In the genomic region with DNA sequence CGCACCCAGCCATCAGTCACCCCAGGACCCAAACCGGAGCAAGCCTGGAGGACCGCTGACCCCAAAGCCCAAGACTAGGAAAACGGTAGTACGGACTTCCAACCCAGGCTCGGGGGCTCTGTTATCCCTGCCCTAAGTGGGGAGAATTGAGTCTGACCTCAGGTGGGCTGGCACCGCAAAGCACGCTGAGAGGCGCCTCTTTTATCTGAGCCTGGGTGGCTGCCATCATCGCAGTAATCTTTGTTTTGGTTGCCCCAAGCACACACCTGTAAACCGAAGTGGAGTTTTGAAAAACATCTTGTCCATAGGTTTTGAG, we compare ENCODE assay signal across 2 cellular contexts.
TF ChIP-seq lines count a peak whose summit lies in the region.

No MANE protein-coding gene starts in this region.

TF ChIP-seq in SK-N-SH, 30 proteins besides CTCF, POLR2A, EP300 and RAD21 (continued from another document):
- TF ChIP-seq, protein P1, sequence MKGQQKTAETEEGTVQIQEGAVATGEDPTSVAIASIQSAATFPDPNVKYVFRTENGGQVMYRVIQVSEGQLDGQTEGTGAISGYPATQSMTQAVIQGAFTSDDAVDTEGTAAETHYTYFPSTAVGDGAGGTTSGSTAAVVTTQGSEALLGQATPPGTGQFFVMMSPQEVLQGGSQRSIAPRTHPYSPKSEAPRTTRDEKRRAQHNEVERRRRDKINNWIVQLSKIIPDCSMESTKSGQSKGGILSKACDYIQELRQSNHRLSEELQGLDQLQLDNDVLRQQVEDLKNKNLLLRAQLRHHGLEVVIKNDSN (IDR thresholded peaks at IDR 0.05; ENCODE audit: borderline replicate concordance, low read depth): no peak
- no peak for TF ChIP-seq YY1 (IDR thresholded peaks at IDR 0.05; ENCODE audit: low read depth)
- TF ChIP-seq MXI1 (IDR thresholded peaks at IDR 0.05; ENCODE audit: low read depth, low read length): no peak
- no peak for TF ChIP-seq FOSL2 (IDR thresholded peaks at IDR 0.05; ENCODE audit: borderline replicate concordance, low read depth)
- no peak for TF ChIP-seq SMC3 (IDR thresholded peaks at IDR 0.05; ENCODE audit: low read depth, low read length)
- no peak for TF ChIP-seq RCOR1 (IDR thresholded peaks at IDR 0.05; ENCODE audit: low read length)
- no peak for TF ChIP-seq POLR2AphosphoS5 (IDR thresholded peaks at IDR 0.05; ENCODE audit: low read depth, low read length)
- TF ChIP-seq, protein P2, sequence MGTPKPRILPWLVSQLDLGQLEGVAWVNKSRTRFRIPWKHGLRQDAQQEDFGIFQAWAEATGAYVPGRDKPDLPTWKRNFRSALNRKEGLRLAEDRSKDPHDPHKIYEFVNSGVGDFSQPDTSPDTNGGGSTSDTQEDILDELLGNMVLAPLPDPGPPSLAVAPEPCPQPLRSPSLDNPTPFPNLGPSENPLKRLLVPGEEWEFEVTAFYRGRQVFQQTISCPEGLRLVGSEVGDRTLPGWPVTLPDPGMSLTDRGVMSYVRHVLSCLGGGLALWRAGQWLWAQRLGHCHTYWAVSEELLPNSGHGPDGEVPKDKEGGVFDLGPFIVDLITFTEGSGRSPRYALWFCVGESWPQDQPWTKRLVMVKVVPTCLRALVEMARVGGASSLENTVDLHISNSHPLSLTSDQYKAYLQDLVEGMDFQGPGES (IDR thresholded peaks at IDR 0.05; ENCODE audit: low read depth, low read length): no peak
- TF ChIP-seq, protein P3, sequence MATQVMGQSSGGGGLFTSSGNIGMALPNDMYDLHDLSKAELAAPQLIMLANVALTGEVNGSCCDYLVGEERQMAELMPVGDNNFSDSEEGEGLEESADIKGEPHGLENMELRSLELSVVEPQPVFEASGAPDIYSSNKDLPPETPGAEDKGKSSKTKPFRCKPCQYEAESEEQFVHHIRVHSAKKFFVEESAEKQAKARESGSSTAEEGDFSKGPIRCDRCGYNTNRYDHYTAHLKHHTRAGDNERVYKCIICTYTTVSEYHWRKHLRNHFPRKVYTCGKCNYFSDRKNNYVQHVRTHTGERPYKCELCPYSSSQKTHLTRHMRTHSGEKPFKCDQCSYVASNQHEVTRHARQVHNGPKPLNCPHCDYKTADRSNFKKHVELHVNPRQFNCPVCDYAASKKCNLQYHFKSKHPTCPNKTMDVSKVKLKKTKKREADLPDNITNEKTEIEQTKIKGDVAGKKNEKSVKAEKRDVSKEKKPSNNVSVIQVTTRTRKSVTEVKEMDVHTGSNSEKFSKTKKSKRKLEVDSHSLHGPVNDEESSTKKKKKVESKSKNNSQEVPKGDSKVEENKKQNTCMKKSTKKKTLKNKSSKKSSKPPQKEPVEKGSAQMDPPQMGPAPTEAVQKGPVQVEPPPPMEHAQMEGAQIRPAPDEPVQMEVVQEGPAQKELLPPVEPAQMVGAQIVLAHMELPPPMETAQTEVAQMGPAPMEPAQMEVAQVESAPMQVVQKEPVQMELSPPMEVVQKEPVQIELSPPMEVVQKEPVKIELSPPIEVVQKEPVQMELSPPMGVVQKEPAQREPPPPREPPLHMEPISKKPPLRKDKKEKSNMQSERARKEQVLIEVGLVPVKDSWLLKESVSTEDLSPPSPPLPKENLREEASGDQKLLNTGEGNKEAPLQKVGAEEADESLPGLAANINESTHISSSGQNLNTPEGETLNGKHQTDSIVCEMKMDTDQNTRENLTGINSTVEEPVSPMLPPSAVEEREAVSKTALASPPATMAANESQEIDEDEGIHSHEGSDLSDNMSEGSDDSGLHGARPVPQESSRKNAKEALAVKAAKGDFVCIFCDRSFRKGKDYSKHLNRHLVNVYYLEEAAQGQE (IDR thresholded peaks at IDR 0.05; ENCODE audit: low read depth, low read length): no peak
- no peak for TF ChIP-seq CHD2 (IDR thresholded peaks at IDR 0.05; ENCODE audit: low read length, partially characterized antibody)
- no peak for TF ChIP-seq TCF12 (IDR thresholded peaks at IDR 0.05)
- TF ChIP-seq RFX5 (IDR thresholded peaks at IDR 0.05; ENCODE audit: low read length): no peak
- no peak for TF ChIP-seq FOXJ3 (CRISPR knock-in tag; IDR thresholded peaks at IDR 0.05)
- TF ChIP-seq, protein P4, sequence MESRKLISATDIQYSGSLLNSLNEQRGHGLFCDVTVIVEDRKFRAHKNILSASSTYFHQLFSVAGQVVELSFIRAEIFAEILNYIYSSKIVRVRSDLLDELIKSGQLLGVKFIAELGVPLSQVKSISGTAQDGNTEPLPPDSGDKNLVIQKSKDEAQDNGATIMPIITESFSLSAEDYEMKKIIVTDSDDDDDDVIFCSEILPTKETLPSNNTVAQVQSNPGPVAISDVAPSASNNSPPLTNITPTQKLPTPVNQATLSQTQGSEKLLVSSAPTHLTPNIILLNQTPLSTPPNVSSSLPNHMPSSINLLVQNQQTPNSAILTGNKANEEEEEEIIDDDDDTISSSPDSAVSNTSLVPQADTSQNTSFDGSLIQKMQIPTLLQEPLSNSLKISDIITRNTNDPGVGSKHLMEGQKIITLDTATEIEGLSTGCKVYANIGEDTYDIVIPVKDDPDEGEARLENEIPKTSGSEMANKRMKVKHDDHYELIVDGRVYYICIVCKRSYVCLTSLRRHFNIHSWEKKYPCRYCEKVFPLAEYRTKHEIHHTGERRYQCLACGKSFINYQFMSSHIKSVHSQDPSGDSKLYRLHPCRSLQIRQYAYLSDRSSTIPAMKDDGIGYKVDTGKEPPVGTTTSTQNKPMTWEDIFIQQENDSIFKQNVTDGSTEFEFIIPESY (IDR thresholded peaks at IDR 0.05; ENCODE audit: borderline replicate concordance, low read depth): no peak
- TF ChIP-seq NFIC (IDR thresholded peaks at IDR 0.05; ENCODE audit: borderline replicate concordance): no peak

TF ChIP-seq in SK-N-SH treated with all-trans-retinoic acid at 6 μM for 48 hours, 23 proteins besides CTCF, POLR2A, EP300 and RAD21 (continued from another document):
- no peak for TF ChIP-seq TCF4 (CRISPR knock-in tag; IDR thresholded peaks at IDR 0.05; ENCODE audit: borderline replicate concordance)
- no peak for TF ChIP-seq ARNTL (CRISPR knock-in tag; IDR thresholded peaks at IDR 0.05; ENCODE audit: borderline replicate concordance, low read depth)
- no peak for TF ChIP-seq ISL1 (CRISPR knock-in tag; IDR thresholded peaks at IDR 0.05)
